In the genomic region with DNA sequence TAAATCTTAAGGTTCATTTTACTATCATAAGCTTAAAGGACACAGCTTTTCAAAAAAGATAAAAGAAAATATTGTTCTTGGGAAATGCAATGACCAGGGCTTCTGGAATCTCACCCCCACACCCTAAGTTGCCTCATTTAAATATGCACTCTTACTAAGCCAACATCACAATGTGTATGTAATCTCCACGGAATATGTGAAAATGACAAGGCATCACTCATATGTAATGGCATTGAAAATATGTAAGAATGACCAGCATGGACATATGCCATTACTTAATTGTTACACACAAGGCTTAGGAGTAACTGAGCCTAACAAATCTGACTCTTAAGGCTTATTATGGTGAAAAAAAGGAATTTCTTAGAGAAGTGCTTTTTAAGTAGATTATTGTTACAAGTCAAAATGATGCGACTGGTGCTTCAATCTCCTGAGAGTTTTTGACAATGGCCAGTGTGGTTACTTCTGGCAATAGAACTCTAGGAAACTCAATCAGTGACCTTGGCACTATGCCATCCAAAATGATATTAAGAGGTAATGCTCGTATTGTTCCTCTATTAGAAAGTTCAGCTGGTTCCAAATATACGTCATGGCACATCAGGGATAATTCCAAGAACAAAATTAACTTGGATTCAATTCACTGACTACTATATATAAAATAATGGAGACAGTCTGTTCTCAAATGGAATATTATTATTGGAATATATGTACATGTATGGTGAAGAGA, we compare ENCODE assay signal across 20 cellular contexts.
DNase-seq lines count a peak whose midpoint lies in the region; ATAC-seq and TF ChIP-seq lines count a peak whose summit lies in the region.
"Had no signal": no experiment of that assay in that cellular context is flagged by ENCODE, and none has a peak within 500 bp of the region (broad histone marks: within the 10 kb centered on the region; RNA-seq: fewer than 3 reads in every experiment).

No MANE protein-coding gene starts in this region.

- in situ Hi-C loops in mammary epithelial cell (cut with MboI; ENCODE audit: low sequenced_read_pairs in 2 of 2) (no loop called here), SK-MEL-5 (cut with HindIII; ENCODE audit: low pct_unique_long_range_greater_than_20kb, low sequenced_read_pairs) (no loop called here)

- intact Hi-C loops in mammary epithelial cell (cut with micrococcal nuclease) (no loop called here), breast epithelium (cut with DNase I; ENCODE audit: low total_unique reads) (no loop called here)

- TF ChIP-seq EP300 in gastroesophageal sphincter (IDR thresholded peaks at IDR 0.05), result no peak

- 33% methylated on average over 4 of the region's 4 CpGs for WGBS in mammary epithelial cell (ENCODE audit: low coverage, missing lambda C conversion rate)
- WGBS in gastroesophageal sphincter (ENCODE audit: low coverage in 1 of 2), 2 donors, result 51 to 55% methylated on average over 4 of the region's 4 CpGs

- H3K36me3 ChIP-seq in mammary epithelial cell (ENCODE audit: insufficient read depth, low read length) (no peaks in the 10 kb centered on the region), breast epithelium (no peaks in the 10 kb centered on the region), gastroesophageal sphincter (no peaks in the 10 kb centered on the region)

- H3K4me3 ChIP-seq in mammary epithelial cell (replicated peaks in 1 of 3; ENCODE audit: insufficient read depth in 1 of 3, low read depth in 2 of 3, low read length in 3 of 3) (no peak overlapping the region), breast epithelium (no peak overlapping the region), fibroblast of mammary gland (ENCODE audit: control insufficient read depth, low read depth, low read length) (no peak overlapping the region), gastroesophageal sphincter (no peak overlapping the region)

- DNase-seq in mammary epithelial cell, result peak; percentile 17
- DNase-seq in breast epithelium (ENCODE audit: low spot score in 2 of 2), result no peak
- DNase-seq in SK-MEL-5 (ENCODE audit: low read depth, low spot score), result peak; percentile 29
- peak; percentile 71 for DNase-seq in fibroblast of mammary gland (ENCODE audit: low read depth)
- peak; percentile 75 for DNase-seq in stromal cell of bone marrow (ENCODE audit: low read depth)
- DNase-seq in erythroblast (lab: John Stamatoyannopoulos, UW), result no peak
- DNase-seq in hypothalamus (lab: John Stamatoyannopoulos, UW), result no peak
- DNase-seq: activated CD4-positive, CD25-positive, alpha-beta regulatory T cell; activated CD8-positive, alpha-beta memory T cell treated with anti-CD3 and anti-CD28 coated beads, Interleukin-2, amount 10 ng/mL, durations not matched to agents 7 days and 5 days; activated effector memory CD4-positive, alpha-beta T cell treated with Interleukin-2 at 50 U/mL for 16 hours; aorta; H9; NCI-H446 treated with DMSO at 0.1 percent for 48 hours; SIG-M5; stimulated activated naive B cell treated with anti-CD40 and anti-IgM and Interleukin-4, amounts not matched to agents 10 μg/mL and 1 μg/mL and 100 μg/mL, for 72 hours; T-helper 2 cell had no signal

- no peak overlapping the region for H3K9ac ChIP-seq in mammary epithelial cell (ENCODE audit: insufficient read depth, low read length)
- H3K9ac ChIP-seq: parathyroid adenoma had no signal

- no peaks in the 10 kb centered on the region for H3K79me2 ChIP-seq in mammary epithelial cell (ENCODE audit: insufficient read depth, low read length)
- H3K79me2 ChIP-seq: parathyroid adenoma had no signal

- dilution Hi-C loops in mammary epithelial cell (cut with HindIII; ENCODE audit: low sequenced_read_pairs), result loop anchor here (5.0 kb wide), 1 partner anchor 77 kb away; no protein-coding TSS in a partner anchor

- H3K9me3 ChIP-seq in mammary epithelial cell (replicated peaks; ENCODE audit: insufficient read depth, low read length) (no peaks in the 10 kb centered on the region), breast epithelium (no peaks in the 10 kb centered on the region), gastroesophageal sphincter (no peaks in the 10 kb centered on the region)

- H3K4me1 ChIP-seq in mammary epithelial cell (ENCODE audit: insufficient read depth, low read length) (no peaks in the 10 kb centered on the region), breast epithelium (no peaks in the 10 kb centered on the region), gastroesophageal sphincter (no peaks in the 10 kb centered on the region)
- H3K4me1 ChIP-seq: foreskin keratinocyte, parathyroid adenoma had no signal

- H4K20me1 ChIP-seq in mammary epithelial cell (ENCODE audit: insufficient read depth, low read length), result no peaks in the 10 kb centered on the region

- no peak overlapping the region for H3K4me2 ChIP-seq in mammary epithelial cell (ENCODE audit: insufficient read depth, low read depth, low read length)

- BruUV-seq in mammary epithelial cell (replicated peaks; lab: Mats Ljungman, UMichigan), result no TSS peak

- no peak for TF ChIP-seq POLR2A in breast epithelium (IDR thresholded peaks at IDR 0.05)
- TF ChIP-seq POLR2A in erythroblast (IDR thresholded peaks at IDR 0.05; ENCODE audit: low read length), result no peak
- no peak for TF ChIP-seq POLR2A in gastroesophageal sphincter (IDR thresholded peaks at IDR 0.05)

- no peak overlapping the region for H2AFZ ChIP-seq in mammary epithelial cell (ENCODE audit: low read depth, low read length)
- H2AFZ ChIP-seq: parathyroid adenoma had no signal

- H3K27ac ChIP-seq in mammary epithelial cell (ENCODE audit: insufficient read depth, low read depth, low read length), result no peak overlapping the region
- H3K27ac ChIP-seq in breast epithelium, result no peak overlapping the region
- no peak overlapping the region for H3K27ac ChIP-seq in gastroesophageal sphincter
- H3K27ac ChIP-seq: foreskin keratinocyte, parathyroid adenoma had no signal

- H3K27me3 ChIP-seq in mammary epithelial cell (ENCODE audit: insufficient read depth, low read length), result no peaks in the 10 kb centered on the region
- no peaks in the 10 kb centered on the region for H3K27me3 ChIP-seq in breast epithelium
- H3K27me3 ChIP-seq in gastroesophageal sphincter, result no peaks in the 10 kb centered on the region
- H3K27me3 ChIP-seq: foreskin keratinocyte had no signal

- ATAC-seq in gastroesophageal sphincter, result no peak
- ATAC-seq: activated CD8-positive, alpha-beta memory T cell treated with anti-CD3 and anti-CD28 coated beads, Interleukin-2, amount 10 ng/mL, durations not matched to agents 7 days and 5 days; foreskin keratinocyte; left lobe of liver; stimulated activated naive B cell treated with anti-CD40 and anti-IgM and Interleukin-4, amounts not matched to agents 10 μg/mL and 1 μg/mL and 100 μg/mL, for 72 hours had no signal

- TF ChIP-seq CTCF in mammary epithelial cell (conservative IDR thresholded peaks at IDR 0.05 in 1 of 2, IDR thresholded peaks at IDR 0.05 in 1 of 2; ENCODE audit: extremely low read depth in 1 of 2, insufficient read depth in 1 of 2, low read depth in 1 of 2, low read length in 2 of 2), result no peak
- TF ChIP-seq CTCF in breast epithelium (IDR thresholded peaks at IDR 0.05), result no peak
- no peak for TF ChIP-seq CTCF in fibroblast of mammary gland (conservative IDR thresholded peaks at IDR 0.05; ENCODE audit: control insufficient read depth, insufficient read depth, low read depth, low read length)
- TF ChIP-seq CTCF in gastroesophageal sphincter (IDR thresholded peaks at IDR 0.05), result no peak

- CTCF ChIA-PET in mammary epithelial cell (lab: Charles Lee; ENCODE audit: low non-redundant PET), result no interaction called here

Comparison
In these comparisons a context has a peak if more than half of its experiments do, and no peak if none do; other contexts are left out.
1. DNase-seq: peak in mammary epithelial cell (single experiment), SK-MEL-5 (single experiment), fibroblast of mammary gland (single experiment) and stromal cell of bone marrow (single experiment); none in breast epithelium (0 of 2), erythroblast (0 of 2) and hypothalamus (0 of 51).